Comparison of ENCODE assay signal across 8 cellular contexts in the genomic region with DNA sequence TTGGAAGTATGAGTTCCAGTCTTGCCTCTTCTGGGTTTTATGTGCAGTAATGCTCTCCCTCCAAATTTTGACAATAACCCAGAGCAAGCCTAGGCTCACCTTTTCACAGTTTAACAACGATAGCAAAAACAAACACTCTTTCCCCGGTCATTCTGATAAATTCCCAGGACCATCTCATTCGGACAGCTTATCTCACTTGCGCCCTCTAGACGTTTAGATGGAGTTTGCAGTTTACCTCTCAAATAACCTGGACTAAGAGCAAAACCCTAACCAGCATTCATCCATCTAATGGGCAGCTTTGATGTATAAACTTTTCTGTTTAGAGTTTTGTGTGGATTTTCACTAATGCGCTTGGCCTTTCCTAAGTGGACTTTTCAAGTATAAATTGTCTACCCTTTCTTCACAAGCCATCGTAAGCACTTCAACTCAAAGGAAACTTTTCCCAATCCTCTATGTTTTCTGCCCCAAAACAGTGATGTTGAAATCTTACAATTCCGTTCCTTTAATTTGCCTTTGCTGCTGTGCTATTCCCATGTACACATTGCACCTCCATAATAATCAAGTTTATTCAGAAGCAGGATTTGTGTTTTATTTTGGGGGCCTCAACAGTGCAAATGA.
DNase-seq lines count a peak whose midpoint lies in the region; ATAC-seq, FAIRE-seq and TF ChIP-seq lines count a peak whose summit lies in the region.

No MANE protein-coding gene starts in this region.

- no peaks in the 10 kb centered on the region for H3K79me2 ChIP-seq in SU-DHL-6 (ENCODE audit: insufficient read depth, low read length)

- DNase-seq in EL (peak; percentile 44), kidney (no peak), upper lobe of left lung (no peak), posterior cingulate gyrus (no peak)
- no peak for DNase-seq in NK-92 treated with Interleukin-12 subunit alpha and Interleukin-12 subunit beta, amount 100 ng/mL, for 24 hours (lab: John Stamatoyannopoulos, UW)
- DNase-seq in effector memory CD4-positive, alpha-beta T cell, result no peak

- H3F3A ChIP-seq in SU-DHL-6 (ENCODE audit: insufficient read depth), result no peaks in the 10 kb centered on the region

- TF ChIP-seq EP300 in upper lobe of left lung (IDR thresholded peaks at IDR 0.05), result no peak

- no peaks in the 10 kb centered on the region for H3K36me3 ChIP-seq in SU-DHL-6 (ENCODE audit: low read length)
- no peaks in the 10 kb centered on the region for H3K36me3 ChIP-seq in kidney (ENCODE audit: control insufficient read depth in 1 of 2, insufficient read depth in 2 of 2, low read length in 2 of 2)
- H3K36me3 ChIP-seq in upper lobe of left lung, result no peaks in the 10 kb centered on the region
- no peaks in the 10 kb centered on the region for H3K36me3 ChIP-seq in effector memory CD4-positive, alpha-beta T cell (ENCODE audit: control insufficient read depth, insufficient read depth, low read length)

- H3K9ac ChIP-seq in SU-DHL-6 (ENCODE audit: low read length) (no peak overlapping the region), kidney (ENCODE audit: low read length in 2 of 2) (no peak overlapping the region)

- H3K27ac ChIP-seq in SU-DHL-6 (ENCODE audit: low read depth, low read length) (no peak overlapping the region), kidney (ENCODE audit: low read depth in 2 of 2, low read length in 2 of 2) (no peak overlapping the region), upper lobe of left lung (no peak overlapping the region)
- no peak overlapping the region for H3K27ac ChIP-seq in effector memory CD4-positive, alpha-beta T cell (ENCODE audit: insufficient read depth, low read length, poor library complexity, severe bottlenecking)

- no peak overlapping the region for H3K4me2 ChIP-seq in SU-DHL-6 (ENCODE audit: low read depth, low read length, poor library complexity, severe bottlenecking)

- WGBS in upper lobe of left lung, 2 donors, result 60 to 65% methylated on average over 8 of the region's 8 CpGs

- H3K9me3 ChIP-seq in SU-DHL-6 (ENCODE audit: insufficient read depth, low read length), result peaks cover 3% of the 10 kb centered on the region; the same call in 1 of the 2 replicates
- H3K9me3 ChIP-seq in kidney (ENCODE audit: control insufficient read depth in 1 of 2, low read length in 2 of 2), result no peaks in the 10 kb centered on the region
- peaks cover 0 to 6% (median 1%) of the 10 kb centered on the region in 4 donors for H3K9me3 ChIP-seq in upper lobe of left lung
- H3K9me3 ChIP-seq in effector memory CD4-positive, alpha-beta T cell (ENCODE audit: control insufficient read depth, low read length), result no peaks in the 10 kb centered on the region

- peak; percentile 59 for ATAC-seq in HG02885 (IDR thresholded peaks at IDR 0.05; ENCODE audit: poor library complexity, unreplicated experiment)
- no peak for ATAC-seq in upper lobe of left lung (ENCODE audit: low FRiP score in 2 of 2)

- H3K4me1 ChIP-seq in kidney (ENCODE audit: control insufficient read depth in 1 of 2, insufficient read depth in 1 of 2, low read depth in 1 of 2, low read length in 2 of 2), result no peaks in the 10 kb centered on the region
- H3K4me1 ChIP-seq in upper lobe of left lung, result no peaks in the 10 kb centered on the region
- no peaks in the 10 kb centered on the region for H3K4me1 ChIP-seq in effector memory CD4-positive, alpha-beta T cell (ENCODE audit: control insufficient read depth, insufficient read depth, low read length, poor library complexity, severe bottlenecking)

- H2AFZ ChIP-seq in SU-DHL-6 (ENCODE audit: low read depth, low read length, severe bottlenecking), result no peak overlapping the region

- FAIRE-seq in kidney (lab: Jason Lieb, UNC), result no peak

- intact Hi-C loops in kidney (cut with DNase I), result no loop called here
- intact Hi-C loops in posterior cingulate gyrus (cut with DNase I), result no loop called here

- H4K20me1 ChIP-seq in SU-DHL-6 (ENCODE audit: low read depth, low read length), result no peaks in the 10 kb centered on the region

- TF ChIP-seq POLR2A in upper lobe of left lung (IDR thresholded peaks at IDR 0.05), result no peak

- H3K27me3 ChIP-seq in SU-DHL-6 (ENCODE audit: low read length), result no peaks in the 10 kb centered on the region
- H3K27me3 ChIP-seq in upper lobe of left lung, result no peaks in the 10 kb centered on the region
- no peaks in the 10 kb centered on the region for H3K27me3 ChIP-seq in effector memory CD4-positive, alpha-beta T cell (replicated peaks; ENCODE audit: control insufficient read depth, insufficient read depth, low read length, poor library complexity, severe bottlenecking)

- TF ChIP-seq CTCF in SU-DHL-6 (IDR thresholded peaks at IDR 0.05; ENCODE audit: insufficient read depth, low read length, poor library complexity, severe bottlenecking) (peak; percentile 80), kidney (IDR thresholded peaks at IDR 0.05; ENCODE audit: borderline replicate concordance, extremely low read depth, insufficient read depth) (peak; percentile 15), upper lobe of left lung (IDR thresholded peaks at IDR 0.05) (peak in 2 of 6 experiments; percentile 30 to 36)

- H3K9me2 ChIP-seq in SU-DHL-6 (replicated peaks; ENCODE audit: insufficient read depth, low read length), result no peaks in the 10 kb centered on the region

- H3K4me3 ChIP-seq in SU-DHL-6 (ENCODE audit: insufficient read depth, low read length, poor library complexity, severe bottlenecking) (no peak overlapping the region), kidney (ENCODE audit: low read length in 2 of 2) (no peak overlapping the region), upper lobe of left lung (no peak overlapping the region)
- H3K4me3 ChIP-seq in effector memory CD4-positive, alpha-beta T cell (ENCODE audit: insufficient read depth, low read depth, low read length, poor library complexity, severe bottlenecking), result no peak overlapping the region
